In the genomic region with DNA sequence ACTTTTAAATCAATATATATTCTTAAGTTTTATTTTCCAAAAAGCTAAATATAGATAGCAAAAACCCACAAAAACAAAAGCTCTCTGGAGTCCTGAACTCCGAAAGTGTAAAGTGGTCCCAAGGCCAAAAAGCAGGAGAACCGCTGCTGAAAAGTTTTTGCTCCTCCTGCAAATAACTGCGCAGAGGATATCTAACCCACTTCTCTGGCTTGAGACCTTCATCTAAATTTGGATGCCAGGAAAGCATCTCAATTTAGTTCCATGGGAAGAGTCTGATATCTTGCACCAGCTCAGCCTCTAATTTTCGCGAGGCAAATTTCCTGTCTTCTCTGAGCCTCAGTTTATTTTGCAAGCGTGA, we compare ENCODE assay signal across 1 cellular context.
TF ChIP-seq lines count a peak whose summit lies in the region.

No MANE protein-coding gene starts in this region.

TF ChIP-seq in GM23338, 12 proteins besides CTCF, POLR2A, EP300 and RAD21 (continued from another document):
- TF ChIP-seq, protein P1, sequence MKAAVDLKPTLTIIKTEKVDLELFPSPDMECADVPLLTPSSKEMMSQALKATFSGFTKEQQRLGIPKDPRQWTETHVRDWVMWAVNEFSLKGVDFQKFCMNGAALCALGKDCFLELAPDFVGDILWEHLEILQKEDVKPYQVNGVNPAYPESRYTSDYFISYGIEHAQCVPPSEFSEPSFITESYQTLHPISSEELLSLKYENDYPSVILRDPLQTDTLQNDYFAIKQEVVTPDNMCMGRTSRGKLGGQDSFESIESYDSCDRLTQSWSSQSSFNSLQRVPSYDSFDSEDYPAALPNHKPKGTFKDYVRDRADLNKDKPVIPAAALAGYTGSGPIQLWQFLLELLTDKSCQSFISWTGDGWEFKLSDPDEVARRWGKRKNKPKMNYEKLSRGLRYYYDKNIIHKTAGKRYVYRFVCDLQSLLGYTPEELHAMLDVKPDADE (IDR thresholded peaks at IDR 0.05): no peak
- TF ChIP-seq ZNF331 (CRISPR knock-in tag; IDR thresholded peaks at IDR 0.05; ENCODE audit: low read depth): no peak
- TF ChIP-seq CREB1 (CRISPR knock-in tag; IDR thresholded peaks at IDR 0.05; ENCODE audit: low read depth): no peak
- TF ChIP-seq NANOG (IDR thresholded peaks at IDR 0.05; ENCODE audit: borderline replicate concordance): no peak
- no peak for TF ChIP-seq STAT1 (IDR thresholded peaks at IDR 0.05; ENCODE audit: unreplicated experiment)
- TF ChIP-seq EZH2phosphoT487 (IDR thresholded peaks at IDR 0.05; ENCODE audit: unreplicated experiment): no peak
- TF ChIP-seq, protein P2, sequence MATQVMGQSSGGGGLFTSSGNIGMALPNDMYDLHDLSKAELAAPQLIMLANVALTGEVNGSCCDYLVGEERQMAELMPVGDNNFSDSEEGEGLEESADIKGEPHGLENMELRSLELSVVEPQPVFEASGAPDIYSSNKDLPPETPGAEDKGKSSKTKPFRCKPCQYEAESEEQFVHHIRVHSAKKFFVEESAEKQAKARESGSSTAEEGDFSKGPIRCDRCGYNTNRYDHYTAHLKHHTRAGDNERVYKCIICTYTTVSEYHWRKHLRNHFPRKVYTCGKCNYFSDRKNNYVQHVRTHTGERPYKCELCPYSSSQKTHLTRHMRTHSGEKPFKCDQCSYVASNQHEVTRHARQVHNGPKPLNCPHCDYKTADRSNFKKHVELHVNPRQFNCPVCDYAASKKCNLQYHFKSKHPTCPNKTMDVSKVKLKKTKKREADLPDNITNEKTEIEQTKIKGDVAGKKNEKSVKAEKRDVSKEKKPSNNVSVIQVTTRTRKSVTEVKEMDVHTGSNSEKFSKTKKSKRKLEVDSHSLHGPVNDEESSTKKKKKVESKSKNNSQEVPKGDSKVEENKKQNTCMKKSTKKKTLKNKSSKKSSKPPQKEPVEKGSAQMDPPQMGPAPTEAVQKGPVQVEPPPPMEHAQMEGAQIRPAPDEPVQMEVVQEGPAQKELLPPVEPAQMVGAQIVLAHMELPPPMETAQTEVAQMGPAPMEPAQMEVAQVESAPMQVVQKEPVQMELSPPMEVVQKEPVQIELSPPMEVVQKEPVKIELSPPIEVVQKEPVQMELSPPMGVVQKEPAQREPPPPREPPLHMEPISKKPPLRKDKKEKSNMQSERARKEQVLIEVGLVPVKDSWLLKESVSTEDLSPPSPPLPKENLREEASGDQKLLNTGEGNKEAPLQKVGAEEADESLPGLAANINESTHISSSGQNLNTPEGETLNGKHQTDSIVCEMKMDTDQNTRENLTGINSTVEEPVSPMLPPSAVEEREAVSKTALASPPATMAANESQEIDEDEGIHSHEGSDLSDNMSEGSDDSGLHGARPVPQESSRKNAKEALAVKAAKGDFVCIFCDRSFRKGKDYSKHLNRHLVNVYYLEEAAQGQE (IDR thresholded peaks at IDR 0.05; ENCODE audit: unreplicated experiment): no peak
TF ChIP-seq in GM23338: peak in this region for 0.
